In the genomic region with DNA sequence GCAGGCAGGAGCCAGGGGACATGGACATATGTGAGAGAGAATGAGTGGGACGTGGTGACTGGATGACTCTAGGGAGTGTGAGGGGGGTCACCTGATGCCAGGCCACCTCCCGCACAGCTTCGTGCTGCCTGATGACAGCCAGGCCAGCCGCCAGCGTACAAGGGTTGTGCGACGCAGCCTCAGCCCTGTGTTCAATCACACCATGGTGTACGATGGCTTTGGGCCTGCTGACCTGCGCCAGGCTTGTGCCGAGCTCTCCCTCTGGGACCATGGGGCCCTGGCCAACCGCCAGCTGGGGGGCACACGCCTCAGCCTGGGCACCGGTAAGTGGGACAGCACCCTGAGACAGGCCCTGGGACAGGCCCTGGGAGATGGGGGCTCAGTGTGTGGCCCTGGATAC, we compare ENCODE assay signal across 16 cellular contexts. TPM values are rescaled to one million over a fixed set of nuclear protein-coding genes. Genes with fewer than 3 reads are reported as not detected.
DNase-seq lines count a peak whose midpoint lies in the region; ATAC-seq and TF ChIP-seq lines count a peak whose summit lies in the region.
"Had no signal": no experiment of that assay in that cellular context is flagged by ENCODE, and none has a peak within 500 bp of the region (broad histone marks: within the 10 kb centered on the region; RNA-seq: fewer than 3 reads in every experiment).

No MANE protein-coding gene starts in this region.

- H3K9me3 ChIP-seq in BLaER1 (no peaks in the 10 kb centered on the region), NT2/D1 (ENCODE audit: insufficient read depth, low read length) (no peaks in the 10 kb centered on the region)
- H3K9me3 ChIP-seq: Caco-2 had no signal

- ATAC-seq in left ventricle myocardium superior (no peak), natural killer cell (no peak)
- ATAC-seq: GM23338, PC-3 had no signal

- H3K4me3 Mint-ChIP-seq in natural killer cell: no peak overlapping the region
- H3K4me3 Mint-ChIP-seq: CD14-positive monocyte, GM23338 had no signal

- no peak for TF ChIP-seq CTCF in natural killer cell (IDR thresholded peaks at IDR 0.05)

- no peak overlapping the region for H3K27ac Mint-ChIP-seq in natural killer cell
- H3K27ac Mint-ChIP-seq: CD14-positive monocyte, GM23338 had no signal

- H3K27ac ChIP-seq in BLaER1: no peak overlapping the region

- H3K4me3 ChIP-seq in BLaER1 (no peak overlapping the region), NT2/D1 (ENCODE audit: insufficient read length, low read depth) (no peak overlapping the region)
- H3K4me3 ChIP-seq: GM23338 had no signal

- H4K20me1 ChIP-seq in BLaER1: no peaks in the 10 kb centered on the region

- 0 out of 2 replicates have a peak overlapping the region, but pooled peaks have one; percentile 15 for H3K9ac ChIP-seq in BLaER1
- peak overlapping the region; percentile 27 for H3K9ac ChIP-seq in NT2/D1 (ENCODE audit: insufficient read length, low read depth)

- H3K36me3 ChIP-seq in BLaER1: peaks cover 52% of the 10 kb centered on the region
- peaks cover 31% of the 10 kb centered on the region for H3K36me3 ChIP-seq in NT2/D1 (ENCODE audit: insufficient read depth, insufficient read length, low read length)

- no peaks in the 10 kb centered on the region for H3K27me3 ChIP-seq in BLaER1
- H3K27me3 ChIP-seq in NT2/D1 (ENCODE audit: insufficient read depth, insufficient read length): peaks cover 7% of the 10 kb centered on the region

- H3K4me2 ChIP-seq in BLaER1: no peak overlapping the region
- H3K4me2 ChIP-seq: GM23338 had no signal

- intact Hi-C loops in left ventricle myocardium superior (cut with micrococcal nuclease) (no loop called here), natural killer cell (cut with micrococcal nuclease) (no loop called here)

- H3K4me1 ChIP-seq in BLaER1: peaks cover 36% of the 10 kb centered on the region
- peaks cover 25% of the 10 kb centered on the region for H3K4me1 ChIP-seq in NT2/D1 (ENCODE audit: insufficient read depth, insufficient read length)

- H3K36me3 Mint-ChIP-seq in natural killer cell: no peaks in the 10 kb centered on the region

- peaks cover 13 to 23% of the 10 kb centered on the region in 2 donors for H3K4me1 Mint-ChIP-seq in natural killer cell

- DNase-seq in NT2/D1 (ENCODE audit: low read depth, low spot score): no peak
- peak; percentile 67 for DNase-seq in left ventricle myocardium superior
- DNase-seq in NOMO-1 (lab: John Stamatoyannopoulos, UW; ENCODE audit: unreplicated experiment in 2 of 2): no peak
- no peak for DNase-seq in natural killer cell
- DNase-seq: Caco-2, EL, KG1, NCI-H1436 treated with DMSO at 0.1 percent for 48 hours, NCI-H2029 treated with DMSO at 0.1 percent for 48 hours, NCI-H2171 treated with DMSO at 0.1 percent for 48 hours, NCI-H748 treated with DMSO at 0.1 percent for 48 hours, PC-3 had no signal

- H3K27me3 Mint-ChIP-seq in natural killer cell (ENCODE audit: low read depth in 2 of 2): no peaks in the 10 kb centered on the region

- H3K9me3 Mint-ChIP-seq in natural killer cell: no peaks in the 10 kb centered on the region
- H3K9me3 Mint-ChIP-seq: GM23338 had no signal

RNA-seq across cellular contexts. Expression of gene SYTL1, which starts 11.3 kb away (rescaled TPM):
- total RNA-seq in left ventricle myocardium superior: 1.1 TPM
- total RNA-seq in natural killer cell: 100 to 1,000 TPM; 244 to 312 (median 273) TPM

RNA-seq across cellular contexts. Expression of gene MAP3K6, which starts 13.6 kb away (rescaled TPM):
- total RNA-seq in left ventricle myocardium superior (46.6 TPM), natural killer cell (10 to 100 TPM in 2 of 3 donors, 1 to 10 TPM in 1; 8.2 to 15.1 (median 12.1) TPM)

RNA-seq across cellular contexts. Expression of gene FCN3, which starts 21.5 kb away (rescaled TPM):
- total RNA-seq in left ventricle myocardium superior (19.3 TPM), natural killer cell (not detected)
- total RNA-seq: Caco-2, NCI-H460, PC-3 had no signal

RNA-seq across cellular contexts. Expression of gene CD164L2, which starts 30.0 kb away (rescaled TPM):
- total RNA-seq in left ventricle myocardium superior: not detected
- under 1 TPM in 1 of 3 donors, not detected in 2; 0.40 TPM for total RNA-seq in natural killer cell
- total RNA-seq: Caco-2, NCI-H460 had no signal

RNA-seq across cellular contexts. Expression of gene TMEM222, which starts 31.2 kb away (rescaled TPM):
- total RNA-seq in left ventricle myocardium superior (19.9 TPM), natural killer cell (10 to 100 TPM; 34.9 to 41.2 (median 37.3) TPM)

Comparison
In these comparisons a context has a peak if more than half of its experiments do, and no peak if none do; other contexts are left out.
1. RNA of gene SYTL1, which starts 11.3 kb away (total RNA-seq): 244 to 312 TPM in natural killer cell; 1.1 TPM in left ventricle myocardium superior (single experiment); every median in the first group is over 100 times any median in the second.
2. RNA of gene FCN3, which starts 21.5 kb away (total RNA-seq): 19.3 TPM in left ventricle myocardium superior (single experiment); not detected in natural killer cell; every median in the first group is over 10 times any median in the second.